Comparison of ENCODE assay signal across 8 cellular contexts in genomic region chr7:65621556-65622201, GRCh38.
DNase-seq lines count a peak whose midpoint lies in the region; ATAC-seq, FAIRE-seq and TF ChIP-seq lines count a peak whose summit lies in the region.
"Not testable (repeated sequence)": the region's sequence is repeated elsewhere in the genome, so short reads cannot be mapped to it uniquely, and the experiment has no call there.

No MANE protein-coding gene starts in this region.

- ATAC-seq in A549 (peak; percentile 81 to 85; a peak in 5 of 6 replicates), Panc1 (peak; percentile 81; the same call in 1 of the 2 replicates)
- not testable (repeated sequence) for ATAC-seq in activated CD8-positive, alpha-beta memory T cell treated with anti-CD3 and anti-CD28 coated beads, Interleukin-2, amount 10 ng/mL, durations not matched to agents 7 days and 5 days

- H3K4me3 ChIP-seq in A549; GM12875 (ENCODE audit: low read depth, low read length); Karpas-422 (ENCODE audit: low read length); Panc1 (ENCODE audit: low read depth in 2 of 2, low read length in 2 of 2); dorsolateral prefrontal cortex; kidney epithelial cell (ENCODE audit: low read depth, low read length); small intestine (ENCODE audit: low read depth in 1 of 2, low read length in 2 of 2): not testable (repeated sequence)

- not testable (repeated sequence) for H3K27ac Mint-ChIP-seq in activated CD8-positive, alpha-beta memory T cell treated with anti-CD3 and anti-CD28 coated beads, Interleukin-2, amount 10 ng/mL, durations not matched to agents 7 days and 5 days

- H3K27me3 ChIP-seq in Karpas-422 (ENCODE audit: low read length); kidney epithelial cell (ENCODE audit: control insufficient read depth, insufficient read depth, low read length); small intestine (ENCODE audit: control insufficient read depth in 2 of 2, insufficient read depth in 2 of 2, low read length in 2 of 2): not testable (repeated sequence)
- H3K27me3 ChIP-seq in Panc1 (ENCODE audit: control insufficient read depth, insufficient read depth, low read length) = peaks cover 25% of the 10 kb centered on the region
- peaks cover 0 to 15% (median 0%) of the 10 kb centered on the region in 45 donors for H3K27me3 ChIP-seq in dorsolateral prefrontal cortex

- H3K36me3 Mint-ChIP-seq in activated CD8-positive, alpha-beta memory T cell treated with anti-CD3 and anti-CD28 coated beads, Interleukin-2, amount 10 ng/mL, durations not matched to agents 7 days and 5 days = not testable (repeated sequence)

- CTCF ChIA-PET in A549 (lab: Yijun Ruan, JAX) (interaction anchor here (0.8 to 1.2 kb wide), 3 partner anchors 9 to 390 kb away, joined by 3 to 4 read pairs (median 3); no protein-coding TSS in a partner anchor), Panc1 (lab: Charles Lee) (interaction anchor here (0.7 kb wide), 1 partner anchor 448 kb away, joined by 11 read pairs; no protein-coding TSS in a partner anchor)
- CTCF ChIA-PET in activated CD8-positive, alpha-beta memory T cell treated with anti-CD3 and anti-CD28 coated beads, Interleukin-2, amount 10 ng/mL, durations not matched to agents 7 days and 5 days (lab: Charles Lee) = interaction anchor here (0.6 kb wide), 1 partner anchor 401 kb away, joined by 3 read pairs; no protein-coding TSS in a partner anchor

- peaks cover 41% of the 10 kb centered on the region for H3K27me3 Mint-ChIP-seq in activated CD8-positive, alpha-beta memory T cell treated with anti-CD3 and anti-CD28 coated beads, Interleukin-2, amount 10 ng/mL, durations not matched to agents 7 days and 5 days

- 6% methylated on average over 6 of the region's 6 CpGs for WGBS in A549 (ENCODE audit: missing lambda C conversion rate)
- WGBS in small intestine, 3 donors = 13 to 24% (median 21%) methylated on average over 4 to 6 of the region's 6 CpGs

- not testable (repeated sequence) for H3K36me3 ChIP-seq in Karpas-422 (ENCODE audit: insufficient read depth, low read length); Panc1 (ENCODE audit: control insufficient read depth, insufficient read depth, low read length); kidney epithelial cell (ENCODE audit: control insufficient read depth, insufficient read depth, low read length); small intestine (ENCODE audit: control insufficient read depth in 2 of 2, insufficient read depth in 2 of 2, low read length in 2 of 2)

- not testable (repeated sequence) for H3K9ac ChIP-seq in Karpas-422 (ENCODE audit: low read length)

- H3K4me1 ChIP-seq in A549; Karpas-422 (ENCODE audit: low read length); Panc1 (ENCODE audit: control insufficient read depth, insufficient read depth, low read length); small intestine (ENCODE audit: control insufficient read depth in 2 of 2, insufficient read depth in 1 of 2, low read depth in 1 of 2, low read length in 1 of 2): not testable (repeated sequence)

- BruUV-seq in Panc1 (replicated peaks; lab: Mats Ljungman, UMichigan) = not testable (repeated sequence)

- TF ChIP-seq EP300 in A549 (IDR thresholded peaks at IDR 0.05) = not testable (repeated sequence)

- H3K79me2 ChIP-seq in Karpas-422 (ENCODE audit: low read length) = not testable (repeated sequence)

- peak; percentile 43 to 46; a peak in 2 of 5 replicates for TF ChIP-seq RAD21 in A549 (conservative IDR thresholded peaks at IDR 0.05 in 1 of 2, IDR thresholded peaks at IDR 0.05 in 1 of 2)

- H3K9me2 ChIP-seq in Karpas-422 (replicated peaks; ENCODE audit: insufficient read depth, low read length) = not testable (repeated sequence)

- not testable (repeated sequence) for H3K27ac ChIP-seq in A549; Karpas-422 (ENCODE audit: low read length); Panc1 (ENCODE audit: low read length); dorsolateral prefrontal cortex; small intestine (ENCODE audit: low read depth in 1 of 2, low read length in 1 of 2)

- H3K9me3 ChIP-seq in A549; Karpas-422 (ENCODE audit: low read length); Panc1 (ENCODE audit: control insufficient read depth, insufficient read depth, low read depth, low read length); small intestine (ENCODE audit: control insufficient read depth, low read depth): not testable (repeated sequence)

- H3K4me2 ChIP-seq in A549; Karpas-422 (ENCODE audit: low read depth, low read length, poor library complexity, severe bottlenecking): not testable (repeated sequence)

- not testable (repeated sequence) for H3K9me3 Mint-ChIP-seq in activated CD8-positive, alpha-beta memory T cell treated with anti-CD3 and anti-CD28 coated beads, Interleukin-2, amount 10 ng/mL, durations not matched to agents 7 days and 5 days (ENCODE audit: low read depth)

- intact Hi-C loops in Panc1 (cut with micrococcal nuclease; ENCODE audit: unreplicated experiment); dorsolateral prefrontal cortex (cut with DNase I): not testable (repeated sequence)

- not testable (repeated sequence) for H4K20me1 ChIP-seq in Karpas-422 (ENCODE audit: insufficient read depth, low read depth, low read length)

- not testable (repeated sequence) for FAIRE-seq in A549 (lab: Jason Lieb, UNC)
- peak; percentile 88 for FAIRE-seq in small intestine (lab: Jason Lieb, UNC)

- not testable (repeated sequence) for H3K4me1 Mint-ChIP-seq in activated CD8-positive, alpha-beta memory T cell treated with anti-CD3 and anti-CD28 coated beads, Interleukin-2, amount 10 ng/mL, durations not matched to agents 7 days and 5 days

- POLR2A ChIA-PET in A549 (lab: Yijun Ruan, JAX); Panc1 (lab: Charles Lee): not testable (repeated sequence)

- TF ChIP-seq CTCF in A549 (IDR thresholded peaks at IDR 0.05) (peak; percentile 62), GM12875 (IDR thresholded peaks at IDR 0.05; ENCODE audit: borderline replicate concordance, insufficient read depth, low read depth, low read length) (peak; percentile 25; the same call in 1 of the 2 replicates), Panc1 (IDR thresholded peaks at IDR 0.05) (peak; percentile 78), dorsolateral prefrontal cortex (IDR thresholded peaks at IDR 0.05 in 54 of 56, conservative IDR thresholded peaks at IDR 0.05 in 2 of 56; ENCODE audit: low read depth in 1 of 56, partially characterized antibody in 56 of 56) (peak in 55 of 56 donors; percentile 29 to 71 (median 59)), kidney epithelial cell (IDR thresholded peaks at IDR 0.05; ENCODE audit: insufficient read depth, low read length, poor library complexity, severe bottlenecking) (peak; percentile 54)

- not testable (repeated sequence) for H3K4me3 Mint-ChIP-seq in activated CD8-positive, alpha-beta memory T cell treated with anti-CD3 and anti-CD28 coated beads, Interleukin-2, amount 10 ng/mL, durations not matched to agents 7 days and 5 days

- TF ChIP-seq POLR2A in A549 (IDR thresholded peaks at IDR 0.05; ENCODE audit: low read length) = not testable (repeated sequence)

- in situ Hi-C loops in Panc1 (cut with HindIII; ENCODE audit: low pct_unique_long_range_greater_than_20kb, low sequenced_read_pairs) = not testable (repeated sequence)

- H2AFZ ChIP-seq in Karpas-422 (ENCODE audit: low read length) = not testable (repeated sequence)

- DNase-seq in A549 (ENCODE audit: low read depth in 1 of 2, low spot score in 1 of 2) (peak in 1 of 2 experiments; percentile 6), Karpas-422 (peak; percentile 58), Panc1 (ENCODE audit: low read depth, low spot score) (peak; percentile 4), dorsolateral prefrontal cortex (peak in 6 of 10 donors; percentile 10 to 50 (median 40))
- peak; percentile 47 for DNase-seq in activated CD8-positive, alpha-beta memory T cell treated with anti-CD3 and anti-CD28 coated beads, Interleukin-2, amount 10 ng/mL, durations not matched to agents 7 days and 5 days
- not testable (repeated sequence) for DNase-seq in kidney epithelial cell (ENCODE audit: low read depth); small intestine

TF ChIP-seq in A549, 52 proteins besides CTCF, POLR2A, EP300 and RAD21:
- TF ChIP-seq SMC3 (IDR thresholded peaks at IDR 0.05) = peak; percentile 47
TF ChIP-seq in A549: peak in this region for 1; not testable (repeated sequence) for 51.

Comparison
In these comparisons a context has a peak if more than half of its experiments do, and no peak if none do; other contexts are left out.
1. CTCF ChIP-seq: peak in every context shown above with its lines; median percentile 78 in Panc1; 62 in A549; 59 in dorsolateral prefrontal cortex; 54 in kidney epithelial cell; 25 in GM12875.